ENCODE assay signal across 24 cellular contexts in the genomic region with DNA sequence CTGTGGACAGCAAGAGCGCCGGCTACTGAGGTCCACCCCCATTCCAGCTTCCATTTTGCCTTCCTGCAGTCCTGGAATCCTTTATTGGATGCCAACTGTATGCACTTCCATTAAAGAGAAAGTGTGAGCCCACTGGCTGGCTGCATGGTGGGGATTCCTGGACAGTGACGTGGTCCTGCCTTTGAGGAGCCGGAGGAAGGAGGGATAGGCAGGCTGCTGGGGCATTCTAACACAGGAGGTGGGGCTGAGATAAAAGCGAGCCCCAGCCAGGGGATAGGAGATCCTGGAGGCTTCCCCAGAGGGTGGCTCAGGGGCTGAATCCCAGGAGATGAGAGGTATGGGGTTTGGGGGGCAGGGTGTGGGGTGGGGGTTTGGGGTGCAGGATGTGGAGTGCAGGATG.
DNase-seq lines count a peak whose midpoint lies in the region; ATAC-seq, FAIRE-seq and TF ChIP-seq lines count a peak whose summit lies in the region.
"Had no signal": no experiment of that assay in that cellular context is flagged by ENCODE, and none has a peak within 500 bp of the region (broad histone marks: within the 10 kb centered on the region; RNA-seq: fewer than 3 reads in every experiment).

No MANE protein-coding gene starts in this region.

- no peak overlapping the region for H3K4me3 Mint-ChIP-seq in H9
- H3K4me3 Mint-ChIP-seq: CD14-positive monocyte; CD4-positive, alpha-beta memory T cell; HFFc6 had no signal

- no peaks in the 10 kb centered on the region for H3K9me3 Mint-ChIP-seq in H9

- H3K79me2 ChIP-seq in H9 (ENCODE audit: insufficient read depth, low read length) = no peaks in the 10 kb centered on the region

- no peaks in the 10 kb centered on the region; a peak in 1 of 7 replicates for H3K36me3 Mint-ChIP-seq in H9 (ENCODE audit: insufficient read depth in 1 of 3, low read depth in 3 of 3)
- H3K36me3 Mint-ChIP-seq: CD14-positive monocyte; CD4-positive, alpha-beta memory T cell had no signal

- FAIRE-seq in kidney (lab: Jason Lieb, UNC) = no peak
- FAIRE-seq: G401.6, GM12891, GM19239, H54, HTR-8/SVneo had no signal

- H3K36me3 ChIP-seq in heart right ventricle (no peaks in the 10 kb centered on the region), kidney (ENCODE audit: control insufficient read depth in 1 of 2, insufficient read depth in 2 of 2, low read length in 2 of 2) (no peaks in the 10 kb centered on the region), spleen (no peaks in the 10 kb centered on the region)
- H3K36me3 ChIP-seq: BLaER1 had no signal

- no peak overlapping the region for H3K4me2 ChIP-seq in H9 (ENCODE audit: insufficient read depth, insufficient read length, low read length)
- H3K4me2 ChIP-seq: BLaER1 had no signal

- H2BK15ac ChIP-seq in H9 (ENCODE audit: low read depth, low read length) = no peak overlapping the region

- no peak overlapping the region for H4K5ac ChIP-seq in H9 (ENCODE audit: insufficient read length, low read depth, low read length)

- H3T11ph ChIP-seq in H9 (ENCODE audit: low read length) = no peak overlapping the region

- peak overlapping the region; percentile 25 for H3K18ac ChIP-seq in H9 (ENCODE audit: insufficient read length, low read depth, low read length)

- no peaks in the 10 kb centered on the region for H4K20me1 ChIP-seq in H9 (ENCODE audit: control insufficient read depth, insufficient read depth, insufficient read length)
- H4K20me1 ChIP-seq: BLaER1 had no signal

- peak; percentile 4 for DNase-seq in Right ventricle myocardium inferior (ENCODE audit: missing footprints)
- DNase-seq in heart right ventricle = no peak
- no peak for DNase-seq in H9
- peak; percentile 52 for DNase-seq in kidney
- DNase-seq in spleen = peak; percentile 22
- DNase-seq in NCI-H69 (lab: John Stamatoyannopoulos, UW) = no peak
- DNase-seq in OCI-M2 (lab: John Stamatoyannopoulos, UW; ENCODE audit: unreplicated experiment) = no peak
- no peak for DNase-seq in NCI-H146 treated with DMSO at 0.1 percent for 48 hours (lab: John Stamatoyannopoulos, UW; ENCODE audit: unreplicated experiment)
- DNase-seq: 8988T; CD4-positive, alpha-beta memory T cell; DMS153; DMS79; EL; GM23248; HFFc6; IMR-90 had no signal

- H3K14ac ChIP-seq in H9 (ENCODE audit: insufficient read depth, low read length) = no peak overlapping the region; the same call in 1 of the 2 replicates

- H2AK5ac ChIP-seq in H9 (ENCODE audit: insufficient read length, low read length) = no peak overlapping the region

- H3K27me3 ChIP-seq in heart right ventricle = peaks cover 0 to 38% (median 10%) of the 10 kb centered on the region in 7 donors
- H3K27me3 ChIP-seq in H9 (ENCODE audit: insufficient read depth, low read length) = no peaks in the 10 kb centered on the region
- H3K27me3 ChIP-seq in spleen (replicated peaks in 1 of 7) = peaks cover 0 to 43% (median 0%) of the 10 kb centered on the region in 7 donors
- H3K27me3 ChIP-seq: BLaER1 had no signal

- no peak overlapping the region for H3K27ac ChIP-seq in heart right ventricle
- no peak overlapping the region for H3K27ac ChIP-seq in H9 (ENCODE audit: insufficient read length, low read depth, low read length)
- no peak overlapping the region for H3K27ac ChIP-seq in kidney (ENCODE audit: low read depth in 2 of 2, low read length in 2 of 2)
- no peak overlapping the region for H3K27ac ChIP-seq in spleen
- H3K27ac ChIP-seq: BLaER1, GM23248, HL-60 had no signal

- H2BK20ac ChIP-seq in H9 (ENCODE audit: low read depth, low read length, poor library complexity, severe bottlenecking) = no peak overlapping the region

- ATAC-seq in Right ventricle myocardium inferior = no peak
- ATAC-seq in heart right ventricle = no peak

- H3K4me3 ChIP-seq in heart right ventricle (no peak overlapping the region), kidney (ENCODE audit: low read length in 2 of 2) (no peak overlapping the region), spleen (no peak overlapping the region)
- H3K4me3 ChIP-seq: BLaER1, GM23248 had no signal

- no peak overlapping the region for H2BK5ac ChIP-seq in H9 (ENCODE audit: insufficient read length, low read length)

- no peak overlapping the region for H3K56ac ChIP-seq in H9 (ENCODE audit: insufficient read length, low read depth, low read length)

- no peak overlapping the region for H3K23ac ChIP-seq in H9 (ENCODE audit: insufficient read length, low read depth, low read length)

- H3K4me1 ChIP-seq in heart right ventricle (no peaks in the 10 kb centered on the region), H9 (ENCODE audit: insufficient read depth, low read length) (no peaks in the 10 kb centered on the region), kidney (ENCODE audit: control insufficient read depth in 1 of 2, insufficient read depth in 1 of 2, low read depth in 1 of 2, low read length in 2 of 2) (no peaks in the 10 kb centered on the region), spleen (no peaks in the 10 kb centered on the region)

- H3K9ac ChIP-seq in H9 (ENCODE audit: extremely low read depth, insufficient read length, low read length) (no peak overlapping the region), kidney (ENCODE audit: low read length in 2 of 2) (no peak overlapping the region)
- H3K9ac ChIP-seq: BLaER1, GM23248 had no signal

- no peak overlapping the region for H2BK120ac ChIP-seq in H9 (ENCODE audit: low read depth, low read length, poor library complexity, severe bottlenecking)

- TF ChIP-seq POLR2A in spleen (IDR thresholded peaks at IDR 0.05) = no peak

- H3K27ac Mint-ChIP-seq in H9 = no peak overlapping the region
- H3K27ac Mint-ChIP-seq: CD14-positive monocyte; CD4-positive, alpha-beta memory T cell; HFFc6 had no signal

- peaks cover 1% of the 10 kb centered on the region in 2 experiments; a peak in 2 of 4 replicates for H3K4me1 Mint-ChIP-seq in H9
- H3K4me1 Mint-ChIP-seq: CD14-positive monocyte; CD4-positive, alpha-beta memory T cell had no signal

- WGBS in heart right ventricle, 2 donors = 59 to 60% methylated on average over 5 of the region's 5 CpGs
- no CpG with 5 or more reads among the region's 5 CpGs for WGBS in H9 (ENCODE audit: extremely low coverage, insufficient read length, low lambda C conversion rate)
- WGBS in spleen, 5 donors = 77 to 86% (median 79%) methylated on average over 5 of the region's 5 CpGs

- H2BK12ac ChIP-seq in H9 (ENCODE audit: insufficient read length, low read depth, low read length) = no peak overlapping the region

- peaks cover 1% of the 10 kb centered on the region; the same call in 1 of the 2 replicates for H3K27me3 Mint-ChIP-seq in H9 (ENCODE audit: low read depth)

- H3K4ac ChIP-seq in H9 (ENCODE audit: low read depth, low read length) = no peak overlapping the region

- no peak overlapping the region for H4K8ac ChIP-seq in H9 (replicated peaks; ENCODE audit: insufficient read length, low read depth, low read length)

- no peak overlapping the region for H2AFZ ChIP-seq in H9 (ENCODE audit: low read length)
- H2AFZ ChIP-seq: GM23248 had no signal

- no peaks in the 10 kb centered on the region for H3K23me2 ChIP-seq in H9 (ENCODE audit: insufficient read length, low read depth, low read length, poor library complexity, severe bottlenecking)

- no peak for TF ChIP-seq CTCF in heart right ventricle (IDR thresholded peaks at IDR 0.05)
- TF ChIP-seq CTCF in H9 (conservative IDR thresholded peaks at IDR 0.05) = no peak
- TF ChIP-seq CTCF in kidney (IDR thresholded peaks at IDR 0.05; ENCODE audit: borderline replicate concordance, extremely low read depth, insufficient read depth) = no peak
- no peak for TF ChIP-seq CTCF in spleen (IDR thresholded peaks at IDR 0.05 in 8 of 11, conservative IDR thresholded peaks at IDR 0.05 in 3 of 11)

- H3K9me3 ChIP-seq in heart right ventricle (no peaks in the 10 kb centered on the region), H9 (ENCODE audit: control insufficient read depth, low read depth, low read length) (no peaks in the 10 kb centered on the region), kidney (ENCODE audit: control insufficient read depth in 1 of 2, low read length in 2 of 2) (no peaks in the 10 kb centered on the region), spleen (no peaks in the 10 kb centered on the region)
- H3K9me3 ChIP-seq: BLaER1 had no signal

- H3K79me1 ChIP-seq in H9 (ENCODE audit: insufficient read depth, low read depth, low read length, poor library complexity, severe bottlenecking) = no peaks in the 10 kb centered on the region

- intact Hi-C loops in Right ventricle myocardium inferior (cut with DNase I) (no loop called here), heart right ventricle (cut with DNase I) (no loop called here), kidney (cut with DNase I) (no loop called here), spleen (cut with DNase I; ENCODE audit: low total_unique reads) (no loop called here)

- no peak overlapping the region for H4K91ac ChIP-seq in H9 (ENCODE audit: insufficient read length, low read depth, low read length)

Comparison
In these comparisons a context has a peak if more than half of its experiments do, and no peak if none do; other contexts are left out.
1. DNase-seq: peak in Right ventricle myocardium inferior (single experiment), kidney (single experiment) and spleen (single experiment); none in heart right ventricle (0 of 2), H9 (single experiment), NCI-H69 (single experiment), OCI-M2 (single experiment) and NCI-H146 treated with DMSO at 0.1 percent for 48 hours (single experiment).